Comparison of ENCODE assay signal across 2 cellular contexts in the genomic region with DNA sequence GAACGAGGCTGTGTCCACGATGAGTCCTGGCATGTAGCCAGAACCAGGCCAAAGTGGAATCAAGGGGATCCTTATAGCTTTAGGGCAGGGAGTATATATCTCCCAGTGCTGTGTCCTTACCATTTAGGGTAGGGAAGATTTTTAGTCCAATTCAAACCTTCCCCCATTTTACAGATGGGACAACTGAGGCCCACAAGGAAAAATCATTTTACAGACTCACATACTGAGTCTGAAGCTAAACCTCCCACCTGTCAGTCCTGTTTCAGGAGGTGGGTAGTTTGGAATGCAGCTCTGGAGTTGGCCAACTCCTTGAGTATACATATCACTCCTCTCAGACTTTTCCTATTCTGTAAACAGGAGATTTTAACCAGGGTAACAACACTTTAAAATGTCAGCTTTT.
A peak's percentile ranks its signal among the peaks of the same experiment; 100 is the strongest.
TF ChIP-seq lines count a peak whose summit lies in the region.

No MANE protein-coding gene starts in this region.

TF ChIP-seq in K562, 482 proteins besides CTCF, POLR2A, EP300 and RAD21:
- TF ChIP-seq BCOR (IDR thresholded peaks at IDR 0.05) (peak; percentile 69; the same call in 1 of the 2 replicates), ADNP (tag; IDR thresholded peaks at IDR 0.05) (peak; percentile 48; the same call in 1 of the 2 replicates), SAFB (IDR thresholded peaks at IDR 0.05; ENCODE audit: borderline replicate concordance, low read depth, low read length) (no peak), NFIC (IDR thresholded peaks at IDR 0.05) (peak; percentile 81), RBM25 (IDR thresholded peaks at IDR 0.05; ENCODE audit: low read depth, low read length, severe bottlenecking) (peak; percentile 66)
TF ChIP-seq in K562: peak in this region for 4.

TF ChIP-seq in GM23338, 12 proteins besides CTCF, POLR2A, EP300 and RAD21:
- TF ChIP-seq, protein P1, sequence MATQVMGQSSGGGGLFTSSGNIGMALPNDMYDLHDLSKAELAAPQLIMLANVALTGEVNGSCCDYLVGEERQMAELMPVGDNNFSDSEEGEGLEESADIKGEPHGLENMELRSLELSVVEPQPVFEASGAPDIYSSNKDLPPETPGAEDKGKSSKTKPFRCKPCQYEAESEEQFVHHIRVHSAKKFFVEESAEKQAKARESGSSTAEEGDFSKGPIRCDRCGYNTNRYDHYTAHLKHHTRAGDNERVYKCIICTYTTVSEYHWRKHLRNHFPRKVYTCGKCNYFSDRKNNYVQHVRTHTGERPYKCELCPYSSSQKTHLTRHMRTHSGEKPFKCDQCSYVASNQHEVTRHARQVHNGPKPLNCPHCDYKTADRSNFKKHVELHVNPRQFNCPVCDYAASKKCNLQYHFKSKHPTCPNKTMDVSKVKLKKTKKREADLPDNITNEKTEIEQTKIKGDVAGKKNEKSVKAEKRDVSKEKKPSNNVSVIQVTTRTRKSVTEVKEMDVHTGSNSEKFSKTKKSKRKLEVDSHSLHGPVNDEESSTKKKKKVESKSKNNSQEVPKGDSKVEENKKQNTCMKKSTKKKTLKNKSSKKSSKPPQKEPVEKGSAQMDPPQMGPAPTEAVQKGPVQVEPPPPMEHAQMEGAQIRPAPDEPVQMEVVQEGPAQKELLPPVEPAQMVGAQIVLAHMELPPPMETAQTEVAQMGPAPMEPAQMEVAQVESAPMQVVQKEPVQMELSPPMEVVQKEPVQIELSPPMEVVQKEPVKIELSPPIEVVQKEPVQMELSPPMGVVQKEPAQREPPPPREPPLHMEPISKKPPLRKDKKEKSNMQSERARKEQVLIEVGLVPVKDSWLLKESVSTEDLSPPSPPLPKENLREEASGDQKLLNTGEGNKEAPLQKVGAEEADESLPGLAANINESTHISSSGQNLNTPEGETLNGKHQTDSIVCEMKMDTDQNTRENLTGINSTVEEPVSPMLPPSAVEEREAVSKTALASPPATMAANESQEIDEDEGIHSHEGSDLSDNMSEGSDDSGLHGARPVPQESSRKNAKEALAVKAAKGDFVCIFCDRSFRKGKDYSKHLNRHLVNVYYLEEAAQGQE (IDR thresholded peaks at IDR 0.05; ENCODE audit: unreplicated experiment): no peak
- no peak for TF ChIP-seq JUNB (IDR thresholded peaks at IDR 0.05; ENCODE audit: unreplicated experiment)
- TF ChIP-seq, protein P2, sequence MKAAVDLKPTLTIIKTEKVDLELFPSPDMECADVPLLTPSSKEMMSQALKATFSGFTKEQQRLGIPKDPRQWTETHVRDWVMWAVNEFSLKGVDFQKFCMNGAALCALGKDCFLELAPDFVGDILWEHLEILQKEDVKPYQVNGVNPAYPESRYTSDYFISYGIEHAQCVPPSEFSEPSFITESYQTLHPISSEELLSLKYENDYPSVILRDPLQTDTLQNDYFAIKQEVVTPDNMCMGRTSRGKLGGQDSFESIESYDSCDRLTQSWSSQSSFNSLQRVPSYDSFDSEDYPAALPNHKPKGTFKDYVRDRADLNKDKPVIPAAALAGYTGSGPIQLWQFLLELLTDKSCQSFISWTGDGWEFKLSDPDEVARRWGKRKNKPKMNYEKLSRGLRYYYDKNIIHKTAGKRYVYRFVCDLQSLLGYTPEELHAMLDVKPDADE (IDR thresholded peaks at IDR 0.05): no peak
- no peak for TF ChIP-seq STAT1 (IDR thresholded peaks at IDR 0.05; ENCODE audit: unreplicated experiment)
